In genomic region chr11:36258730-36259360, GRCh38 we compare ENCODE assay signal across 2 cellular contexts.
TF ChIP-seq lines count a peak whose summit lies in the region.

No MANE protein-coding gene starts in this region.

TF ChIP-seq in SK-N-SH, 30 proteins besides CTCF, POLR2A, EP300 and RAD21 (continued from another document):
- no peak for TF ChIP-seq RXRA (IDR thresholded peaks at IDR 0.05; ENCODE audit: borderline replicate concordance, low read depth)
- TF ChIP-seq MXI1 (IDR thresholded peaks at IDR 0.05; ENCODE audit: low read depth, low read length), result no peak
- no peak for TF ChIP-seq TCF12 (IDR thresholded peaks at IDR 0.05)
- TF ChIP-seq FOSL2 (IDR thresholded peaks at IDR 0.05; ENCODE audit: borderline replicate concordance, low read depth), result no peak
- TF ChIP-seq SMC3 (IDR thresholded peaks at IDR 0.05; ENCODE audit: low read depth, low read length), result peak; percentile 78
- TF ChIP-seq MAX (IDR thresholded peaks at IDR 0.05; ENCODE audit: low read depth), result 0 out of 2 replicates have a peak, but pooled peaks have one; percentile 19
- TF ChIP-seq FOXM1 (IDR thresholded peaks at IDR 0.05; ENCODE audit: low read depth), result no peak
- TF ChIP-seq YY1 (IDR thresholded peaks at IDR 0.05; ENCODE audit: low read depth), result no peak
- TF ChIP-seq JUND (IDR thresholded peaks at IDR 0.05), result no peak

TF ChIP-seq in endothelial cell of umbilical vein, 7 proteins besides CTCF, POLR2A, EP300 and RAD21 (continued from another document):
- TF ChIP-seq MAX (IDR thresholded peaks at IDR 0.05; ENCODE audit: insufficient read depth, insufficient read length), result no peak
- no peak for TF ChIP-seq POLR2AphosphoS5 (IDR thresholded peaks at IDR 0.05; ENCODE audit: insufficient read depth, low read depth, low read length)
- TF ChIP-seq MYC (IDR thresholded peaks at IDR 0.05; ENCODE audit: low read depth, low read length), result no peak
- no peak for TF ChIP-seq EZH2 (IDR thresholded peaks at IDR 0.05; ENCODE audit: borderline replicate concordance, low read depth, low read length, severe bottlenecking)
- TF ChIP-seq GATA2 (IDR thresholded peaks at IDR 0.05; ENCODE audit: insufficient read depth, insufficient read length, low read depth, low read length), result no peak
- TF ChIP-seq FOS (IDR thresholded peaks at IDR 0.05; ENCODE audit: borderline replicate concordance, insufficient read depth, low read length), result no peak
